16 cellular contexts compared by ENCODE assay signal in genomic region chr7:30312186-30312585, GRCh38. TPM values are rescaled to one million over a fixed set of nuclear protein-coding genes. Genes with fewer than 3 reads are reported as not detected.
A peak's percentile ranks its signal among the peaks of the same experiment; 100 is the strongest.
DNase-seq lines count a peak whose midpoint lies in the region; ATAC-seq and TF ChIP-seq lines count a peak whose summit lies in the region.
"Had no signal": no experiment of that assay in that cellular context is flagged by ENCODE, and none has a peak within 500 bp of the region (broad histone marks: within the 10 kb centered on the region; RNA-seq: fewer than 3 reads in every experiment).

No MANE protein-coding gene starts in this region.

- WGBS in trophoblast cell (ENCODE audit: extremely low coverage, insufficient coverage, insufficient read length), result no CpG with 5 or more reads among the region's 3 CpGs

- H4K8ac ChIP-seq in trophoblast cell (ENCODE audit: low read depth, low read length), result no peak overlapping the region

- no peak overlapping the region for H2BK5ac ChIP-seq in trophoblast cell (ENCODE audit: low read depth, low read length, poor library complexity)

- no peak overlapping the region for H4K12ac ChIP-seq in trophoblast cell (ENCODE audit: low read depth, low read length)

- no peaks in the 10 kb centered on the region for H3K79me1 ChIP-seq in trophoblast cell (ENCODE audit: low read length)

- H3K9me2 ChIP-seq in GM23338 (ENCODE audit: insufficient read depth) (no peaks in the 10 kb centered on the region), PC-3 (replicated peaks; ENCODE audit: low read length) (no peaks in the 10 kb centered on the region)

- H3K14ac ChIP-seq in trophoblast cell (ENCODE audit: low read length), result no peak overlapping the region

- H3K4ac ChIP-seq in trophoblast cell (ENCODE audit: low read depth, low read length), result peak overlapping the region; percentile 10

- no peaks in the 10 kb centered on the region for H3K9me3 Mint-ChIP-seq in GM23338
- H3K9me3 Mint-ChIP-seq: CD8-positive, alpha-beta T cell had no signal

- BruUV-seq in PC-3 (replicated peaks; lab: Mats Ljungman, UMichigan), result no TSS peak

- no peak overlapping the region for H3K18ac ChIP-seq in trophoblast cell (ENCODE audit: low read length)

- H3K27me3 Mint-ChIP-seq in GM23338 (ENCODE audit: insufficient read depth, low read depth, poor library complexity), result no peaks in the 10 kb centered on the region

- H4K91ac ChIP-seq in trophoblast cell (ENCODE audit: low read depth, low read length), result no peak overlapping the region

- no peaks in the 10 kb centered on the region for H3K9me3 ChIP-seq in PC-3 (ENCODE audit: low read length)
- H3K9me3 ChIP-seq in trophoblast cell (ENCODE audit: insufficient read depth, low read depth, low read length), result no peaks in the 10 kb centered on the region
- H3K9me3 ChIP-seq: Peyer's patch had no signal

- DNase-seq in GM23338 (ENCODE audit: low spot score) (no peak), PC-3 (peak; percentile 28), trophoblast cell (peak in 1 of 2 donors; percentile 18), AML-193 (lab: John Stamatoyannopoulos, UW) (no peak), NCI-H2227 treated with DMSO at 0.1 percent for 48 hours (lab: John Stamatoyannopoulos, UW) (no peak), Right ventricle myocardium superior (no peak)
- DNase-seq: CD8-positive, alpha-beta T cell; DMS79 treated with DMSO at 0.1 percent for 48 hours; MM.1S; NCI-H1105 treated with DMSO at 0.1 percent for 48 hours; NCI-H187 treated with DMSO at 0.1 percent for 48 hours; NCI-H345; NCI-H774; Peyer's patch; SHP77 had no signal

- no peaks in the 10 kb centered on the region for H3F3A ChIP-seq in GM23338 (replicated peaks; ENCODE audit: low read depth)
- no peaks in the 10 kb centered on the region for H3F3A ChIP-seq in PC-3 (ENCODE audit: low read length, unreplicated experiment)

- H3K27me3 ChIP-seq in GM23338 (ENCODE audit: insufficient read depth) (no peaks in the 10 kb centered on the region), PC-3 (ENCODE audit: low read length) (no peaks in the 10 kb centered on the region), trophoblast cell (ENCODE audit: insufficient read depth, low read length) (no peaks in the 10 kb centered on the region)
- H3K27me3 ChIP-seq: Peyer's patch had no signal

- peak; percentile 41 for ATAC-seq in GM23338
- peak; percentile 47 for ATAC-seq in PC-3
- ATAC-seq in esophagus mucosa, result peak; percentile 26
- ATAC-seq in Right ventricle myocardium superior (ENCODE audit: poor library complexity), result no peak
- ATAC-seq: CD8-positive, alpha-beta T cell had no signal

- intact Hi-C loops in PC-3 (cut with micrococcal nuclease), result no loop called here
- intact Hi-C loops in Right ventricle myocardium superior (cut with DNase I), result no loop called here

- TF ChIP-seq CTCF in GM23338 (conservative IDR thresholded peaks at IDR 0.05; ENCODE audit: low read depth in 2 of 2) (no peak), PC-3 (conservative IDR thresholded peaks at IDR 0.05; ENCODE audit: low read depth, low read length) (no peak)

- H3K27ac Mint-ChIP-seq in GM23338, result peak overlapping the region; percentile 37; the same call in 1 of the 2 replicates
- H3K27ac Mint-ChIP-seq: CD8-positive, alpha-beta T cell had no signal

- no peaks in the 10 kb centered on the region for H3K36me3 ChIP-seq in GM23338 (ENCODE audit: insufficient read depth)
- H3K36me3 ChIP-seq in PC-3 (ENCODE audit: low read depth, low read length), result no peaks in the 10 kb centered on the region
- H3K36me3 ChIP-seq in trophoblast cell (ENCODE audit: control insufficient read depth in 1 of 2, insufficient read depth in 2 of 2, low read length in 2 of 2), result no peaks in the 10 kb centered on the region
- H3K36me3 ChIP-seq: Peyer's patch had no signal

- H3K27ac ChIP-seq in GM23338 (ENCODE audit: low read depth) (no peak overlapping the region), PC-3 (ENCODE audit: low read length) (no peak overlapping the region), trophoblast cell (ENCODE audit: low read depth, low read length) (no peak overlapping the region)
- H3K27ac ChIP-seq: Peyer's patch had no signal

- no peak overlapping the region for H2AK5ac ChIP-seq in trophoblast cell (ENCODE audit: low read length)

- no peak overlapping the region for H2BK120ac ChIP-seq in trophoblast cell (ENCODE audit: insufficient read depth, low read length, poor library complexity)

- no peak overlapping the region for H3K4me3 ChIP-seq in GM23338
- H3K4me3 ChIP-seq in PC-3 (ENCODE audit: low read length), result no peak overlapping the region
- no peak overlapping the region for H3K4me3 ChIP-seq in trophoblast cell (ENCODE audit: low read depth, low read length)
- H3K4me3 ChIP-seq: Peyer's patch had no signal

- H3K9ac ChIP-seq in PC-3 (ENCODE audit: low read length) (no peak overlapping the region), trophoblast cell (ENCODE audit: low read length) (no peak overlapping the region)

- no peak overlapping the region for H3K23ac ChIP-seq in trophoblast cell (ENCODE audit: low read length)

- H2BK12ac ChIP-seq in trophoblast cell (ENCODE audit: low read length), result no peak overlapping the region

- H3K4me2 ChIP-seq in GM23338 (no peak overlapping the region), PC-3 (ENCODE audit: low read length) (peak overlapping the region; percentile 29), trophoblast cell (ENCODE audit: low read length) (no peak overlapping the region)

- no peaks in the 10 kb centered on the region for H3K36me3 Mint-ChIP-seq in GM23338 (ENCODE audit: low read depth)
- H3K36me3 Mint-ChIP-seq: CD8-positive, alpha-beta T cell had no signal

- H2AFZ ChIP-seq in GM23338 (no peak overlapping the region), PC-3 (ENCODE audit: low read length) (no peak overlapping the region), trophoblast cell (ENCODE audit: insufficient read depth, low read length, poor library complexity) (no peak overlapping the region)

- H3K79me2 ChIP-seq in GM23338 (replicated peaks; ENCODE audit: insufficient read depth) (peaks cover 97% of the 10 kb centered on the region), PC-3 (ENCODE audit: low read length) (peaks cover 87% of the 10 kb centered on the region), trophoblast cell (ENCODE audit: control insufficient read depth, insufficient read depth, low read length, poor library complexity) (peaks cover 9% of the 10 kb centered on the region)

- no peaks in the 10 kb centered on the region for H4K20me1 ChIP-seq in GM23338 (replicated peaks; ENCODE audit: insufficient read depth)
- H4K20me1 ChIP-seq in PC-3 (ENCODE audit: low read length), result no peaks in the 10 kb centered on the region

- no peak overlapping the region for H3K4me3 Mint-ChIP-seq in GM23338
- H3K4me3 Mint-ChIP-seq: CD8-positive, alpha-beta T cell had no signal

- CTCF ChIA-PET in PC-3 (lab: Charles Lee), result interaction anchor here (0.6 kb wide), 1 partner anchor 40 kb away, joined by 4 read pairs; no protein-coding TSS in a partner anchor

- H3K4me1 ChIP-seq in GM23338 (ENCODE audit: insufficient read depth) (peaks cover 47% of the 10 kb centered on the region), PC-3 (ENCODE audit: insufficient read depth, low read length) (peaks cover 33% of the 10 kb centered on the region), trophoblast cell (ENCODE audit: control insufficient read depth in 1 of 2, insufficient read depth in 2 of 2, low read length in 2 of 2) (peaks cover 11 to 12% of the 10 kb centered on the region in 2 experiments)

- H3K4me1 Mint-ChIP-seq in GM23338, result peaks cover 56% of the 10 kb centered on the region

- POLR2A ChIA-PET in PC-3 (lab: Charles Lee; ENCODE audit: unreplicated experiment), result interaction anchor here (0.6 to 0.7 kb wide), 3 partner anchors 20 to 104 kb away, joined by 3 to 4 read pairs (median 4); no protein-coding TSS in a partner anchor

TF ChIP-seq in GM23338, 12 proteins besides CTCF, POLR2A, EP300 and RAD21:
- TF ChIP-seq, protein P1, sequence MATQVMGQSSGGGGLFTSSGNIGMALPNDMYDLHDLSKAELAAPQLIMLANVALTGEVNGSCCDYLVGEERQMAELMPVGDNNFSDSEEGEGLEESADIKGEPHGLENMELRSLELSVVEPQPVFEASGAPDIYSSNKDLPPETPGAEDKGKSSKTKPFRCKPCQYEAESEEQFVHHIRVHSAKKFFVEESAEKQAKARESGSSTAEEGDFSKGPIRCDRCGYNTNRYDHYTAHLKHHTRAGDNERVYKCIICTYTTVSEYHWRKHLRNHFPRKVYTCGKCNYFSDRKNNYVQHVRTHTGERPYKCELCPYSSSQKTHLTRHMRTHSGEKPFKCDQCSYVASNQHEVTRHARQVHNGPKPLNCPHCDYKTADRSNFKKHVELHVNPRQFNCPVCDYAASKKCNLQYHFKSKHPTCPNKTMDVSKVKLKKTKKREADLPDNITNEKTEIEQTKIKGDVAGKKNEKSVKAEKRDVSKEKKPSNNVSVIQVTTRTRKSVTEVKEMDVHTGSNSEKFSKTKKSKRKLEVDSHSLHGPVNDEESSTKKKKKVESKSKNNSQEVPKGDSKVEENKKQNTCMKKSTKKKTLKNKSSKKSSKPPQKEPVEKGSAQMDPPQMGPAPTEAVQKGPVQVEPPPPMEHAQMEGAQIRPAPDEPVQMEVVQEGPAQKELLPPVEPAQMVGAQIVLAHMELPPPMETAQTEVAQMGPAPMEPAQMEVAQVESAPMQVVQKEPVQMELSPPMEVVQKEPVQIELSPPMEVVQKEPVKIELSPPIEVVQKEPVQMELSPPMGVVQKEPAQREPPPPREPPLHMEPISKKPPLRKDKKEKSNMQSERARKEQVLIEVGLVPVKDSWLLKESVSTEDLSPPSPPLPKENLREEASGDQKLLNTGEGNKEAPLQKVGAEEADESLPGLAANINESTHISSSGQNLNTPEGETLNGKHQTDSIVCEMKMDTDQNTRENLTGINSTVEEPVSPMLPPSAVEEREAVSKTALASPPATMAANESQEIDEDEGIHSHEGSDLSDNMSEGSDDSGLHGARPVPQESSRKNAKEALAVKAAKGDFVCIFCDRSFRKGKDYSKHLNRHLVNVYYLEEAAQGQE (IDR thresholded peaks at IDR 0.05; ENCODE audit: unreplicated experiment), result no peak
- TF ChIP-seq EZH2 (IDR thresholded peaks at IDR 0.05; ENCODE audit: low read depth, unreplicated experiment) (no peak), STAT1 (IDR thresholded peaks at IDR 0.05; ENCODE audit: unreplicated experiment) (no peak), JUNB (IDR thresholded peaks at IDR 0.05; ENCODE audit: unreplicated experiment) (no peak), NANOG (IDR thresholded peaks at IDR 0.05; ENCODE audit: borderline replicate concordance) (no peak), POLR2AphosphoS5 (IDR thresholded peaks at IDR 0.05; ENCODE audit: low read depth) (no peak), ZNF331 (CRISPR knock-in tag; IDR thresholded peaks at IDR 0.05; ENCODE audit: low read depth) (no peak)
TF ChIP-seq in GM23338: peak in this region for 0.

RNA-seq across cellular contexts. Expression of gene ZNRF2, which starts 27.8 kb away (rescaled TPM):
- 27.0 and 34.7 TPM in 2 replicates for total RNA-seq in GM23338 (2014; rRNA removed; shearing (Covaris generic))
- polyA plus RNA-seq in GM23338 (2016; fragmentation: Nextera tagmentation; extraction: Ambion mirVana), result 6.0 TPM in 2 replicates
- total RNA-seq in PC-3 (2014; rRNA removed) (13.1 and 15.8 TPM in 2 replicates), esophagus mucosa (14.5 TPM), Right ventricle myocardium superior (7.2 TPM)
- polyA plus RNA-seq in trophoblast cell (2013), result 16.3 and 17.2 TPM in 2 replicates
